Comparison of ENCODE assay signal across 12 cellular contexts in the genomic region with DNA sequence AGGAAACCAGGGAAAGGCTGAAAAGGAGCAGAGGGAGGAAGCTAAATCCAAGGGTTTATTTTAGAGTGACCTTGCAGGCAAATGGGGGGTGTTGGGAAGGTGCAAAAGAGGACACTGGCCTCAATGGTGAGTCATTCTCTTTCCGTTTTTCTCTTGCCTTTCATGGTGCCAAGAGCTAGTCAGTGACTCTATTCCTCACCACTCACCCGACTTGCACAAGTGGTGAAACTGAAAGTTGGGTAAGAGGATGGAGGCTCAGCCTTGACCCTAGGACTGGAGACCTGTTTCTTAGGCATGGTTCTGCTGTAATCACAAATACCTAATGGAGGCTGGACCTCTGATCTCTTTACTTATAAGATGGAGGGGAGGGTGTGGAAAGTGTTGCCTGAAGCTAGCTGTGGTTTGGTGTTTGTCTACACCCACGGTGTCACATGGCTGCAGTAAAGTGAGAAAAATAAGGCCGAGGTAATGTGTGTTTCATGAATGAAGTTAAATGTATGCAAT.
DNase-seq lines count a peak whose midpoint lies in the region; ATAC-seq and TF ChIP-seq lines count a peak whose summit lies in the region.
"Had no signal": no experiment of that assay in that cellular context is flagged by ENCODE, and none has a peak within 500 bp of the region (broad histone marks: within the 10 kb centered on the region; RNA-seq: fewer than 3 reads in every experiment).

No MANE protein-coding gene starts in this region.

- H2AFZ ChIP-seq in SK-N-SH (ENCODE audit: low read depth) = peak overlapping the region; percentile 44; the same call in 1 of the 2 replicates

- DNase-seq in AG04449 (ENCODE audit: low read depth, low spot score) (peak; percentile 17), H4 (ENCODE audit: low spot score) (peak; percentile 78), SK-N-SH (no peak), foreskin fibroblast (peak; percentile 61 to 71), putamen (ENCODE audit: low spot score) (no peak), ovary (no peak)
- DNase-seq: COR-L47, NCI-H1105 treated with DMSO at 0.1 percent for 48 hours had no signal

- TF ChIP-seq RAD21 in SK-N-SH (IDR thresholded peaks at IDR 0.05; ENCODE audit: low read length) = no peak

- CTCF ChIA-PET in AG04449 (lab: Yijun Ruan, JAX) = interaction anchor here (1.2 kb wide), 1 partner anchor 29 kb away, joined by 6 read pairs; no protein-coding TSS in a partner anchor
- CTCF ChIA-PET in SK-N-SH (lab: Yijun Ruan, JAX) = interaction anchor here (0.9 to 1.8 kb wide), 2 partner anchors 28 to 144 kb away, joined by 3 to 4 read pairs; no protein-coding TSS in a partner anchor

- H4K20me1 ChIP-seq in SK-N-SH (ENCODE audit: insufficient read depth) = no peaks in the 10 kb centered on the region

- no peak for ATAC-seq in GM18517 (IDR thresholded peaks at IDR 0.05; ENCODE audit: unreplicated experiment)
- ATAC-seq in HG03571 (IDR thresholded peaks at IDR 0.05; ENCODE audit: unreplicated experiment) = no peak

- TF ChIP-seq EP300 in SK-N-SH (IDR thresholded peaks at IDR 0.05; ENCODE audit: borderline replicate concordance in 1 of 2, low read depth in 1 of 2, low read length in 1 of 2) (no peak), ovary (IDR thresholded peaks at IDR 0.05) (no peak)

- no peaks in the 10 kb centered on the region for H3K9me3 ChIP-seq in SK-N-SH
- H3K9me3 ChIP-seq in ovary = no peaks in the 10 kb centered on the region

- no peaks in the 10 kb centered on the region for H3K27me3 ChIP-seq in SK-N-SH (ENCODE audit: insufficient read depth)
- no peaks in the 10 kb centered on the region for H3K27me3 ChIP-seq in ovary

- H3K9ac ChIP-seq in SK-N-SH = no peak overlapping the region

- H3K27ac ChIP-seq in SK-N-SH (ENCODE audit: low read depth in 2 of 2, low read length in 1 of 2) (no peak overlapping the region), ovary (no peak overlapping the region)
- H3K27ac ChIP-seq: coronary artery, VCaP had no signal

- intact Hi-C loops in ovary (cut with DNase I) = no loop called here

- H3K9me2 ChIP-seq in SK-N-SH = no peaks in the 10 kb centered on the region

- H3K36me3 ChIP-seq in SK-N-SH (replicated peaks in 1 of 2; ENCODE audit: control insufficient read depth in 1 of 2, insufficient read depth in 2 of 2, low read length in 1 of 2) = no peaks in the 10 kb centered on the region
- H3K36me3 ChIP-seq in ovary = no peaks in the 10 kb centered on the region

- H3K4me2 ChIP-seq in SK-N-SH = 0 out of 2 replicates have a peak overlapping the region, but pooled peaks have one; percentile 17

- 42% methylated on average over 4 of the region's 4 CpGs for WGBS in SK-N-SH (ENCODE audit: low lambda C conversion rate)
- 33 to 43% (median 41%) methylated on average over 4 of the region's 4 CpGs for WGBS in ovary, 3 donors

- no peaks in the 10 kb centered on the region for H3K4me1 ChIP-seq in SK-N-SH (ENCODE audit: control insufficient read depth in 1 of 2, insufficient read depth in 2 of 2, low read depth in 1 of 2, low read length in 1 of 2)
- H3K4me1 ChIP-seq in ovary (ENCODE audit: insufficient read depth) = no peaks in the 10 kb centered on the region

- H3K4me3 ChIP-seq in AG04449 (ENCODE audit: low read depth, low read length) (no peak overlapping the region), SK-N-SH (ENCODE audit: low read depth in 2 of 2, low read length in 1 of 2) (no peak overlapping the region), foreskin fibroblast (ENCODE audit: low read depth in 1 of 2, low read length in 2 of 2) (no peak overlapping the region), ovary (no peak overlapping the region)
- H3K4me3 ChIP-seq: coronary artery had no signal

- POLR2A ChIA-PET in AG04449 (lab: Yijun Ruan, JAX) = no interaction called here
- POLR2A ChIA-PET in SK-N-SH (lab: Yijun Ruan, JAX) = no interaction called here

- TF ChIP-seq POLR2A in ovary (IDR thresholded peaks at IDR 0.05) = no peak

- no peak for TF ChIP-seq CTCF in AG04449 (IDR thresholded peaks at IDR 0.05; ENCODE audit: insufficient read depth, low read length, missing control alignments)
- no peak for TF ChIP-seq CTCF in SK-N-SH (IDR thresholded peaks at IDR 0.05)
- TF ChIP-seq CTCF in foreskin fibroblast (IDR thresholded peaks at IDR 0.05; ENCODE audit: low read depth, low read length) = no peak
- TF ChIP-seq CTCF in ovary (IDR thresholded peaks at IDR 0.05) = no peak

- H3F3A ChIP-seq in SK-N-SH (replicated peaks; ENCODE audit: insufficient read depth) = no peaks in the 10 kb centered on the region

- H3K79me2 ChIP-seq in SK-N-SH (ENCODE audit: insufficient read depth) = no peaks in the 10 kb centered on the region

TF ChIP-seq in SK-N-SH, 30 proteins besides CTCF, POLR2A, EP300 and RAD21:
- TF ChIP-seq FOSL2 (IDR thresholded peaks at IDR 0.05; ENCODE audit: borderline replicate concordance, low read depth) = peak; percentile 29; the same call in 1 of the 2 replicates
- no peak for TF ChIP-seq RCOR1 (IDR thresholded peaks at IDR 0.05; ENCODE audit: low read length)

Comparison
In these comparisons a context has a peak if more than half of its experiments do, and no peak if none do; other contexts are left out.
1. DNase-seq: peak in AG04449 (single experiment), H4 (single experiment) and foreskin fibroblast (2 of 2); none in SK-N-SH (single experiment), putamen (single experiment) and ovary (0 of 5).